In the genomic region with DNA sequence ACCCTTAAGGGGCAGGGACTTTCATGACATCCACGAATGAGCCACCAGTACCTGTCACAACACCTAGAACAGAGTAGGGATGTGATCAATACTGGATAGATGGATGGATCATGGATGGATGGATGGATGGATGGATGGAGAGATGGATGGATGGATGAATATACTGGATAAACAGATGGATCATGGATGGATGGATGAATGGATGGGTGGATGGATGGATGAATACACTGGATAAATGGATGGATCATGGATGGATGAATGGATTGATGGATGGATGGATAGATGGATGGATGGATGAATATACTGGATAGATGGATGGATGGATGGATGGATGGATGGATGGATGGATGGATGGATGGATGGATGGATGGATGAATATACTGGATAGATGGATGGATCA, we compare ENCODE assay signal across 17 cellular contexts.
DNase-seq lines count a peak whose midpoint lies in the region; ATAC-seq, FAIRE-seq and TF ChIP-seq lines count a peak whose summit lies in the region.
"Had no signal": no experiment of that assay in that cellular context is flagged by ENCODE, and none has a peak within 500 bp of the region (broad histone marks: within the 10 kb centered on the region; RNA-seq: fewer than 3 reads in every experiment).

No MANE protein-coding gene starts in this region.

- H3K4me1 ChIP-seq in IMR-90 (ENCODE audit: control insufficient read depth, insufficient read depth, low read length) = no peaks in the 10 kb centered on the region
- H3K4me1 ChIP-seq in esophagus squamous epithelium = no peaks in the 10 kb centered on the region

- no peak overlapping the region for H2BK120ac ChIP-seq in IMR-90 (ENCODE audit: low read depth, low read length)

- POLR2A ChIA-PET in IMR-90 (lab: Charles Lee; ENCODE audit: unreplicated experiment) = no interaction called here

- no peak overlapping the region for H3K56ac ChIP-seq in IMR-90 (ENCODE audit: extremely low read depth, insufficient read depth, low read length)

- no peak overlapping the region for H2BK20ac ChIP-seq in IMR-90 (ENCODE audit: low read depth, low read length)

- no peaks in the 10 kb centered on the region for H3K9me3 Mint-ChIP-seq in mesothelial cell of epicardium
- H3K9me3 Mint-ChIP-seq: CD8-positive, alpha-beta T cell; GM23338 had no signal

- no peak overlapping the region for H3K23ac ChIP-seq in IMR-90 (ENCODE audit: low read depth, low read length)

- H2BK15ac ChIP-seq in IMR-90 (ENCODE audit: low read depth, low read length) = no peak overlapping the region

- ATAC-seq in IMR-90 (ENCODE audit: low read depth) (no peak), GM19328 (IDR thresholded peaks at IDR 0.05; ENCODE audit: unreplicated experiment) (no peak)
- ATAC-seq: CD8-positive, alpha-beta T cell; GM23338 had no signal

- no peak overlapping the region for H4K91ac ChIP-seq in IMR-90 (ENCODE audit: insufficient read depth, low read depth, low read length)

- TF ChIP-seq POLR2A in GM12892 (IDR thresholded peaks at IDR 0.05; ENCODE audit: low read depth, low read length) (no peak), IMR-90 (IDR thresholded peaks at IDR 0.05; ENCODE audit: low read depth, low read length) (no peak), esophagus squamous epithelium (IDR thresholded peaks at IDR 0.05) (no peak)

- peak; percentile 40 for FAIRE-seq in GM12892 (lab: Jason Lieb, UNC)
- FAIRE-seq: G401.6, GM19239, H54 had no signal

- no peak overlapping the region for H2AK9ac ChIP-seq in IMR-90 (replicated peaks; ENCODE audit: low read depth, low read length, poor library complexity)

- H2BK5ac ChIP-seq in IMR-90 (ENCODE audit: low read depth, low read length, poor library complexity, severe bottlenecking) = peak overlapping the region; percentile 19

- H3K18ac ChIP-seq in IMR-90 (ENCODE audit: low read depth, low read length) = no peak overlapping the region

- no peak overlapping the region for H3K4me3 Mint-ChIP-seq in mesothelial cell of epicardium
- H3K4me3 Mint-ChIP-seq: CD4-positive, CD25-positive, alpha-beta regulatory T cell; CD8-positive, alpha-beta T cell; GM23338 had no signal

- H3K27ac ChIP-seq in IMR-90 (ENCODE audit: insufficient read depth, low read length) (no peak overlapping the region), esophagus squamous epithelium (peak overlapping the region in 3 of 4 donors; percentile 25 to 73 (median 61))

- no peak for TF ChIP-seq RAD21 in IMR-90 (IDR thresholded peaks at IDR 0.05; ENCODE audit: low read length)

- no peak overlapping the region for H2AK5ac ChIP-seq in IMR-90 (ENCODE audit: low read depth, low read length)

- no peaks in the 10 kb centered on the region for H3K36me3 Mint-ChIP-seq in mesothelial cell of epicardium
- H3K36me3 Mint-ChIP-seq: CD4-positive, CD25-positive, alpha-beta regulatory T cell; CD8-positive, alpha-beta T cell had no signal

- BruUV-seq in IMR-90 (replicated peaks; lab: Mats Ljungman, UMichigan) = no TSS peak

- in situ Hi-C loops in IMR-90 (cut with MboI; ENCODE audit: low sequenced_read_pairs) = loop anchor here (10.0 to 25.0 kb wide), 2 partner anchors 160 to 1202 kb away; partner anchors contain the start of gene TFAP2B

- H3K14ac ChIP-seq in IMR-90 (replicated peaks; ENCODE audit: low read depth, low read length) = no peak overlapping the region

- no peak for TF ChIP-seq CTCF in IMR-90 (conservative IDR thresholded peaks at IDR 0.05; ENCODE audit: low read depth, low read length)
- TF ChIP-seq CTCF in esophagus squamous epithelium (IDR thresholded peaks at IDR 0.05) = no peak
- TF ChIP-seq CTCF in mesothelial cell of epicardium (IDR thresholded peaks at IDR 0.05; ENCODE audit: unreplicated experiment) = no peak

- no peak overlapping the region for H3K27ac Mint-ChIP-seq in mesothelial cell of epicardium
- H3K27ac Mint-ChIP-seq: CD4-positive, CD25-positive, alpha-beta regulatory T cell; CD8-positive, alpha-beta T cell; GM23338 had no signal

- CTCF ChIA-PET in IMR-90 (lab: Yijun Ruan, JAX) = no interaction called here

- no peak overlapping the region for H3K4ac ChIP-seq in IMR-90 (ENCODE audit: low read depth, low read length)

- H4K5ac ChIP-seq in IMR-90 (ENCODE audit: low read depth, low read length) = no peak overlapping the region

- no CpG with 5 or more reads among the region's 1 CpG for WGBS in IMR-90 (ENCODE audit: extremely low coverage in 2 of 2, insufficient read length in 1 of 2), 2 experiments
- WGBS in esophagus squamous epithelium, 2 donors = 40 to 43% methylated on average over 1 of the region's 1 CpG

- intact Hi-C loops in IMR-90 (cut with micrococcal nuclease) = no loop called here
- intact Hi-C loops in esophagus squamous epithelium (cut with DNase I) = no loop called here

- no peak for DNase-seq in GM12892 (ENCODE audit: insufficient read length)
- no peak for DNase-seq in IMR-90
- no peak for DNase-seq in esophagus squamous epithelium (lab: John Stamatoyannopoulos, UW)
- DNase-seq in stimulated activated CD4-positive, alpha-beta T cell treated with anti-CD3 and anti-CD28 coated beads, Interleukin-2, amount 100 ng/mL, for 24 hours = no peak
- DNase-seq in mesothelial cell of epicardium (ENCODE audit: low spot score in 2 of 2, unreplicated experiment in 2 of 2) = no peak
- DNase-seq: C1 segment of cervical spinal cord; Caco-2; CD4-positive, CD25-positive, alpha-beta regulatory T cell; CD8-positive, alpha-beta T cell; DMS153; DND-41 had no signal

- dilution Hi-C loops in IMR-90 (cut with HindIII; ENCODE audit: low sequenced_read_pairs, unreplicated experiment) = no loop called here

- H3K4me3 ChIP-seq in IMR-90 (ENCODE audit: insufficient read depth, low read depth, low read length) = no peak overlapping the region
- H3K4me3 ChIP-seq in esophagus squamous epithelium = no peak overlapping the region
- H3K4me3 ChIP-seq: GM23338, HAP-1 had no signal

- H3K4me2 ChIP-seq in IMR-90 (ENCODE audit: low read depth, low read length) = no peak overlapping the region
- H3K4me2 ChIP-seq: GM23338 had no signal

- H3K9me3 ChIP-seq in IMR-90 (ENCODE audit: control insufficient read depth, insufficient read depth, low read length) (no peaks in the 10 kb centered on the region), esophagus squamous epithelium (no peaks in the 10 kb centered on the region)
- H3K9me3 ChIP-seq: Caco-2, HAP-1 had no signal

- peaks cover 2% of the 10 kb centered on the region for H3K4me1 Mint-ChIP-seq in mesothelial cell of epicardium
- H3K4me1 Mint-ChIP-seq: CD4-positive, CD25-positive, alpha-beta regulatory T cell had no signal

- no peak overlapping the region for H2AFZ ChIP-seq in IMR-90 (replicated peaks; ENCODE audit: low read length, poor library complexity)
- H2AFZ ChIP-seq: GM23338 had no signal

- no peaks in the 10 kb centered on the region for H4K20me1 ChIP-seq in IMR-90 (ENCODE audit: insufficient read depth, low read length)

- H3K36me3 ChIP-seq in IMR-90 (ENCODE audit: control insufficient read depth, insufficient read depth, low read length) = no peaks in the 10 kb centered on the region
- no peaks in the 10 kb centered on the region for H3K36me3 ChIP-seq in esophagus squamous epithelium
- H3K36me3 ChIP-seq: HAP-1 had no signal

- no peak overlapping the region for H3K9ac ChIP-seq in IMR-90 (ENCODE audit: low read depth, low read length)

- no peaks in the 10 kb centered on the region for H3K79me1 ChIP-seq in IMR-90 (ENCODE audit: low read depth in 1 of 2, low read length in 2 of 2)

- H3K27me3 ChIP-seq in IMR-90 (ENCODE audit: control insufficient read depth, insufficient read depth, low read length) (no peaks in the 10 kb centered on the region; the same call in 1 of the 2 replicates), esophagus squamous epithelium (no peaks in the 10 kb centered on the region)

- H3K9me1 ChIP-seq in IMR-90 (ENCODE audit: insufficient read depth, low read length) = no peaks in the 10 kb centered on the region

- H4K8ac ChIP-seq in IMR-90 (ENCODE audit: low read depth in 2 of 2, low read length in 2 of 2) = no peak overlapping the region

- peaks cover 18% of the 10 kb centered on the region for H3K27me3 Mint-ChIP-seq in mesothelial cell of epicardium (ENCODE audit: low read depth)

TF ChIP-seq in IMR-90, 13 proteins besides CTCF, POLR2A, EP300 and RAD21:
- no peak for TF ChIP-seq MAZ (IDR thresholded peaks at IDR 0.05; ENCODE audit: borderline replicate concordance, low read depth, low read length)
- no peak for TF ChIP-seq MAFK (IDR thresholded peaks at IDR 0.05; ENCODE audit: low read depth, low read length)
- TF ChIP-seq, protein P1, sequence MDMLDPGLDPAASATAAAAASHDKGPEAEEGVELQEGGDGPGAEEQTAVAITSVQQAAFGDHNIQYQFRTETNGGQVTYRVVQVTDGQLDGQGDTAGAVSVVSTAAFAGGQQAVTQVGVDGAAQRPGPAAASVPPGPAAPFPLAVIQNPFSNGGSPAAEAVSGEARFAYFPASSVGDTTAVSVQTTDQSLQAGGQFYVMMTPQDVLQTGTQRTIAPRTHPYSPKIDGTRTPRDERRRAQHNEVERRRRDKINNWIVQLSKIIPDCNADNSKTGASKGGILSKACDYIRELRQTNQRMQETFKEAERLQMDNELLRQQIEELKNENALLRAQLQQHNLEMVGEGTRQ (IDR thresholded peaks at IDR 0.05; ENCODE audit: low read depth, low read length) = no peak
- TF ChIP-seq FOS (IDR thresholded peaks at IDR 0.05; ENCODE audit: low read depth, low read length) = no peak
- no peak for TF ChIP-seq NFE2L2 (IDR thresholded peaks at IDR 0.05; ENCODE audit: low read depth, low read length)
- no peak for TF ChIP-seq RFX5 (IDR thresholded peaks at IDR 0.05; ENCODE audit: low read depth, low read length)
- TF ChIP-seq ELK1 (IDR thresholded peaks at IDR 0.05; ENCODE audit: borderline replicate concordance, low read depth, low read length) = no peak
- TF ChIP-seq RCOR1 (IDR thresholded peaks at IDR 0.05; ENCODE audit: insufficient replicate concordance, low read length) = no peak
- TF ChIP-seq BHLHE40 (IDR thresholded peaks at IDR 0.05; ENCODE audit: low read depth, low read length) = no peak
- no peak for TF ChIP-seq CHD1 (IDR thresholded peaks at IDR 0.05; ENCODE audit: low read depth, low read length)
- no peak for TF ChIP-seq MXI1 (IDR thresholded peaks at IDR 0.05; ENCODE audit: borderline replicate concordance, low read depth, low read length)
- TF ChIP-seq CEBPB (IDR thresholded peaks at IDR 0.05; ENCODE audit: low read depth, low read length) = no peak
- TF ChIP-seq SMC3 (IDR thresholded peaks at IDR 0.05; ENCODE audit: low read depth, low read length) = no peak
TF ChIP-seq in IMR-90: peak in this region for 0.
